7 cellular contexts compared by ENCODE assay signal in the genomic region with DNA sequence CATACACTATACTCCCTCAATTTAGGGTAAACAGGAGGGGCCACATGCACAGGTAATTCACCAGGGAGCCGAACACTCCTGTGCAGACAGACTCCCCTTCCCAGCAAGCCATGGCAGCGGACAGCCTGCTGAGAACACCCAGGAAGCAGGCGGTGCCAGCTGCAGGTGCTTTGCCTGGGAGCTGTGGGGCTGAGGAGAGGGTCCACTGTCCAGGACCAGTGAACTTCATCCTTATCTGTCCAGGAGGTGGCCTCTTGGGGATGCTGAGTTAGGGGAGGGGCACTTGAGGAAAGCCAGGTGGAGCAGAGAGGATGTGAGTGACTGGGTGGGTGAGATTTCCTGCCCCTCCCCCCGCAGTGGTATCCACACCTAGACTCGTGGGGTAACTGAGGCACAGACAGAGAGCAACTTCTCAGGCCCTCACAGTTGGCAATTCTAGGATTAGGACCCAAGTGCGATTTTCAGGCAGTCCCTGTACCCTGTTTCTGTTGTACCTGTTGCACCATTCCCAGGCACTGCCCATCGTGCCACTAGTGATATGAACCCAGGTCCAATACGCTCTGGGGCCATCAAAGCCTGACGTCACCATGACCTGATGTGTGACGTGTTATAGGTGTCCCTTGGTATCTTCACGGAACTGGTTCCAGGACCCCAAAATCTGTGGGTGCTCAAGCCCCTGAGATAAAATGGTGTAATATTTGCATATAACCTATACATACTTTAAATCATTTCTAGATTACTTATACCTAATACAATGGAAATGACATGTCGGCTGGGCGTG. TPM values are rescaled to one million over a fixed set of nuclear protein-coding genes. Genes with fewer than 3 reads are reported as not detected.
A peak's percentile ranks its signal among the peaks of the same experiment; 100 is the strongest.
DNase-seq lines count a peak whose midpoint lies in the region; ATAC-seq and TF ChIP-seq lines count a peak whose summit lies in the region.

No MANE protein-coding gene starts in this region.

- peak overlapping the region; percentile 82 for H3K27ac Mint-ChIP-seq in activated T-helper 17 cell treated with anti-CD3 and anti-CD28 coated beads, Interleukin-2, amount 50 U/mL, for 72 hours
- peak overlapping the region in 1 of 2 donors; percentile 10 for H3K27ac Mint-ChIP-seq in stimulated activated naive CD8-positive, alpha-beta T cell treated with anti-CD3 and anti-CD28 coated beads, Interleukin-15, amount 100 ng/mL, for 72 hours

- H3K4me1 ChIP-seq in HEK293 (ENCODE audit: control insufficient read depth, insufficient read depth, low read length) (no peaks in the 10 kb centered on the region), iPS-18a (ENCODE audit: control insufficient read depth, low read depth, low read length) (no peaks in the 10 kb centered on the region)

- peaks cover 0 to 26% of the 10 kb centered on the region in 2 experiments; a peak in 1 of 3 replicates for H3K36me3 ChIP-seq in HEK293 (ENCODE audit: control insufficient read depth in 2 of 2, insufficient read depth in 1 of 2, low read length in 2 of 2)
- H3K36me3 ChIP-seq in iPS-18a (ENCODE audit: control insufficient read depth, low read depth, low read length): no peaks in the 10 kb centered on the region

- peaks cover 10% of the 10 kb centered on the region for H3K4me1 Mint-ChIP-seq in activated T-helper 17 cell treated with anti-CD3 and anti-CD28 coated beads, Interleukin-2, amount 50 U/mL, for 72 hours
- peaks cover 35% of the 10 kb centered on the region for H3K4me1 Mint-ChIP-seq in stimulated activated naive CD8-positive, alpha-beta T cell treated with anti-CD3 and anti-CD28 coated beads, Interleukin-15, amount 100 ng/mL, for 72 hours

- H3K9me3 ChIP-seq in HEK293 (ENCODE audit: control insufficient read depth, insufficient read depth, low read depth, low read length) (no peaks in the 10 kb centered on the region), iPS-18a (ENCODE audit: control insufficient read depth, low read depth, low read length) (no peaks in the 10 kb centered on the region)

- H3K27me3 ChIP-seq in iPS-18a (ENCODE audit: control insufficient read depth, insufficient read depth, low read length): peaks cover 4% of the 10 kb centered on the region

- peak overlapping the region; percentile 86 for H3K4me3 Mint-ChIP-seq in activated T-helper 17 cell treated with anti-CD3 and anti-CD28 coated beads, Interleukin-2, amount 50 U/mL, for 72 hours
- H3K4me3 Mint-ChIP-seq in stimulated activated naive CD8-positive, alpha-beta T cell treated with anti-CD3 and anti-CD28 coated beads, Interleukin-15, amount 100 ng/mL, for 72 hours: peak overlapping the region; percentile 85 to 86

- CTCF ChIA-PET in HEK293 (lab: Yijun Ruan, JAX): interaction anchor here (0.6 to 3.3 kb wide), 25 partner anchors 10 to 715 kb away, joined by 3 to 27 read pairs (median 4); a partner anchor contains a TSS

- no peak overlapping the region for H3K27ac ChIP-seq in HEK293 (ENCODE audit: extremely low read depth, low read depth, low read length)
- no peak overlapping the region for H3K27ac ChIP-seq in iPS-18a (ENCODE audit: low read length)

- peak overlapping the region; percentile 82 for H3K4me3 ChIP-seq in HEK293 (ENCODE audit: low read depth, low read length)
- H3K4me3 ChIP-seq in iPS-18a (ENCODE audit: low read length): peak overlapping the region; percentile 84

- no peaks in the 10 kb centered on the region for H3K9me3 Mint-ChIP-seq in activated T-helper 17 cell treated with anti-CD3 and anti-CD28 coated beads, Interleukin-2, amount 50 U/mL, for 72 hours
- no peaks in the 10 kb centered on the region for H3K9me3 Mint-ChIP-seq in stimulated activated naive CD8-positive, alpha-beta T cell treated with anti-CD3 and anti-CD28 coated beads, Interleukin-15, amount 100 ng/mL, for 72 hours

- no peak overlapping the region for H3K9ac ChIP-seq in iPS-18a (ENCODE audit: low read length)

- ATAC-seq in activated T-helper 17 cell treated with anti-CD3 and anti-CD28 coated beads, Interleukin-2, amount 50 U/mL, for 72 hours (replicated peaks): no peak
- ATAC-seq in stimulated activated naive CD8-positive, alpha-beta T cell treated with anti-CD3 and anti-CD28 coated beads, Interleukin-15, amount 100 ng/mL, for 72 hours: no peak
- ATAC-seq in HG03280 (IDR thresholded peaks at IDR 0.05; ENCODE audit: unreplicated experiment): no peak

- POLR2A ChIA-PET in HEK293 (lab: Yijun Ruan, JAX): interaction anchor here (0.6 to 2.5 kb wide), 16 partner anchors 11 to 177 kb away, joined by 3 to 23 read pairs (median 6); a partner anchor contains a TSS

- H3K27me3 Mint-ChIP-seq in activated T-helper 17 cell treated with anti-CD3 and anti-CD28 coated beads, Interleukin-2, amount 50 U/mL, for 72 hours: no peaks in the 10 kb centered on the region
- peaks cover 9% of the 10 kb centered on the region for H3K27me3 Mint-ChIP-seq in stimulated activated naive CD8-positive, alpha-beta T cell treated with anti-CD3 and anti-CD28 coated beads, Interleukin-15, amount 100 ng/mL, for 72 hours

- TF ChIP-seq CTCF in HEK293 (tag by site-specific recombination; IDR thresholded peaks at IDR 0.05): no peak

- no peak for DNase-seq in stimulated activated naive CD8-positive, alpha-beta T cell treated with anti-CD3 and anti-CD28 coated beads, Interleukin-15, amount 100 ng/mL, for 72 hours
- DNase-seq in NCI-H526 (lab: John Stamatoyannopoulos, UW) (no peak), SKM-1 (lab: John Stamatoyannopoulos, UW; ENCODE audit: unreplicated experiment) (no peak)

- no peaks in the 10 kb centered on the region for H3K36me3 Mint-ChIP-seq in activated T-helper 17 cell treated with anti-CD3 and anti-CD28 coated beads, Interleukin-2, amount 50 U/mL, for 72 hours (ENCODE audit: low read depth)

TF ChIP-seq in HEK293, 187 proteins besides CTCF, POLR2A, EP300 and RAD21 (continues in another document):
- no peak for TF ChIP-seq ZNF202 (tag by site-specific recombination; IDR thresholded peaks at IDR 0.05; ENCODE audit: borderline replicate concordance)
- no peak for TF ChIP-seq ZNF112 (tag by site-specific recombination; IDR thresholded peaks at IDR 0.05)
- peak; percentile 55; the same call in 1 of the 2 replicates for TF ChIP-seq SCRT1 (tag by site-specific recombination; IDR thresholded peaks at IDR 0.05; ENCODE audit: borderline replicate concordance)
- TF ChIP-seq SCRT2 (tag by site-specific recombination; IDR thresholded peaks at IDR 0.05): peak; percentile 85
- TF ChIP-seq, protein P1, sequence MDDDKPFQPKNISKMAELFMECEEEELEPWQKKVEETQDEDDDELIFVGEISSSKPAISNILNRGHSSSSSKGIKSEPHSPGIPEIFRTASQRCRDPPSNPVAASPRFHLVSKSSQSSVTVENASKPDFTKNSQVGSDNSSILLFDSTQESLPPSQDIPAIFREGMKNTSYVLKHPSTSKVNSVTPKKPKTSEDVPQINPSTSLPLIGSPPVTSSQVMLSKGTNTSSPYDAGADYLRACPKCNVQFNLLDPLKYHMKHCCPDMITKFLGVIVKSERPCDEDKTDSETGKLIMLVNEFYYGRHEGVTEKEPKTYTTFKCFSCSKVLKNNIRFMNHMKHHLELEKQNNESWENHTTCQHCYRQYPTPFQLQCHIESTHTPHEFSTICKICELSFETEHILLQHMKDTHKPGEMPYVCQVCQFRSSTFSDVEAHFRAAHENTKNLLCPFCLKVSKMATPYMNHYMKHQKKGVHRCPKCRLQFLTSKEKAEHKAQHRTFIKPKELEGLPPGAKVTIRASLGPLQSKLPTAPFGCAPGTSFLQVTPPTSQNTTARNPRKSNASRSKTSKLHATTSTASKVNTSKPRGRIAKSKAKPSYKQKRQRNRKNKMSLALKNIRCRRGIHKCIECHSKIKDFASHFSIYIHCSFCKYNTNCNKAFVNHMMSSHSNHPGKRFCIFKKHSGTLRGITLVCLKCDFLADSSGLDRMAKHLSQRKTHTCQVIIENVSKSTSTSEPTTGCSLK (tag by site-specific recombination; IDR thresholded peaks at IDR 0.05): no peak
- TF ChIP-seq, protein P2, sequence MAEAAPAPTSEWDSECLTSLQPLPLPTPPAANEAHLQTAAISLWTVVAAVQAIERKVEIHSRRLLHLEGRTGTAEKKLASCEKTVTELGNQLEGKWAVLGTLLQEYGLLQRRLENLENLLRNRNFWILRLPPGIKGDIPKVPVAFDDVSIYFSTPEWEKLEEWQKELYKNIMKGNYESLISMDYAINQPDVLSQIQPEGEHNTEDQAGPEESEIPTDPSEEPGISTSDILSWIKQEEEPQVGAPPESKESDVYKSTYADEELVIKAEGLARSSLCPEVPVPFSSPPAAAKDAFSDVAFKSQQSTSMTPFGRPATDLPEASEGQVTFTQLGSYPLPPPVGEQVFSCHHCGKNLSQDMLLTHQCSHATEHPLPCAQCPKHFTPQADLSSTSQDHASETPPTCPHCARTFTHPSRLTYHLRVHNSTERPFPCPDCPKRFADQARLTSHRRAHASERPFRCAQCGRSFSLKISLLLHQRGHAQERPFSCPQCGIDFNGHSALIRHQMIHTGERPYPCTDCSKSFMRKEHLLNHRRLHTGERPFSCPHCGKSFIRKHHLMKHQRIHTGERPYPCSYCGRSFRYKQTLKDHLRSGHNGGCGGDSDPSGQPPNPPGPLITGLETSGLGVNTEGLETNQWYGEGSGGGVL (tag by site-specific recombination; IDR thresholded peaks at IDR 0.05): no peak

RNA-seq across cellular contexts. Expression of a gene that starts 1.2 kb away (rescaled TPM):
- total RNA-seq in activated T-helper 17 cell treated with anti-CD3 and anti-CD28 coated beads, Interleukin-2, amount 50 U/mL, for 72 hours: 10 to 100 TPM; 48.5 to 54.5 TPM

RNA-seq across cellular contexts. Expression of a gene that starts 17.4 kb away (rescaled TPM):
- total RNA-seq in activated T-helper 17 cell treated with anti-CD3 and anti-CD28 coated beads, Interleukin-2, amount 50 U/mL, for 72 hours: under 1 TPM; 0.17 to 0.32 TPM

RNA-seq across cellular contexts. Expression of a gene that starts 21.6 kb away (rescaled TPM):
- 100 to 1,000 TPM in 1 of 2 donors, 10 to 100 TPM in 1; 60.3 to 114 TPM for total RNA-seq in activated T-helper 17 cell treated with anti-CD3 and anti-CD28 coated beads, Interleukin-2, amount 50 U/mL, for 72 hours

RNA-seq across cellular contexts. Expression of a gene that starts 37.9 kb away (rescaled TPM):
- total RNA-seq in activated T-helper 17 cell treated with anti-CD3 and anti-CD28 coated beads, Interleukin-2, amount 50 U/mL, for 72 hours: under 1 TPM; 0.41 to 0.53 TPM

RNA-seq across cellular contexts. Expression of a gene that starts 43.2 kb away (rescaled TPM):
- total RNA-seq in activated T-helper 17 cell treated with anti-CD3 and anti-CD28 coated beads, Interleukin-2, amount 50 U/mL, for 72 hours: 1 to 10 TPM; 2.2 to 3.7 TPM
